ENCODE assay signal across 8 cellular contexts in genomic region chr11:71342951-71343827, GRCh38.
DNase-seq lines count a peak whose midpoint lies in the region; ATAC-seq lines count a peak whose summit lies in the region.

No MANE protein-coding gene starts in this region.

- no peaks in the 10 kb centered on the region for H3K36me3 ChIP-seq in SJCRH30

- H3K4me3 ChIP-seq in SJCRH30: no peak overlapping the region

- H3K27ac ChIP-seq in SJCRH30: no peak overlapping the region

- DNase-seq in COLO668 (lab: John Stamatoyannopoulos, UW; ENCODE audit: unreplicated experiment) (peak; percentile 1), GM19240 (ENCODE audit: insufficient read length, low spot score) (peak; percentile 44), SJCRH30 (peak; percentile 32 to 49), germinal center (ENCODE audit: low spot score) (peak; percentile 61), GDM1 (lab: John Stamatoyannopoulos, UW) (no peak)
- DNase-seq in stimulated activated CD4-positive, alpha-beta T cell treated with anti-CD3 and anti-CD28 coated beads, Interleukin-4, amount 100 ng/mL, for 24 hours: peak; percentile 5

- peaks cover 3% of the 10 kb centered on the region; the same call in 1 of the 2 replicates for H3K27me3 ChIP-seq in SJCRH30

- no peaks in the 10 kb centered on the region for H3K4me1 ChIP-seq in SJCRH30

- ATAC-seq in HG03378 (IDR thresholded peaks at IDR 0.05; ENCODE audit: unreplicated experiment) (no peak), HG03460 (IDR thresholded peaks at IDR 0.05; ENCODE audit: unreplicated experiment) (no peak)

- H3K9me3 ChIP-seq in SJCRH30 (replicated peaks): no peaks in the 10 kb centered on the region
